Comparison of ENCODE assay signal across 2 cellular contexts in genomic region chr4:71214578-71214977, GRCh38.
TF ChIP-seq lines count a peak whose summit lies in the region.

No MANE protein-coding gene starts in this region.

TF ChIP-seq in liver, 16 proteins besides CTCF, POLR2A, EP300 and RAD21 (continued from another document):
- TF ChIP-seq REST (IDR thresholded peaks at IDR 0.05) (no peak), ZBTB33 (IDR thresholded peaks at IDR 0.05) (no peak), GABPA (IDR thresholded peaks at IDR 0.05 in 1 of 2, conservative IDR thresholded peaks at IDR 0.05 in 1 of 2) (no peak), MAX (IDR thresholded peaks at IDR 0.05) (no peak), FOXA1 (IDR thresholded peaks at IDR 0.05) (no peak), RXRA (IDR thresholded peaks at IDR 0.05) (no peak), TAF1 (conservative IDR thresholded peaks at IDR 0.05) (no peak), FOXA2 (IDR thresholded peaks at IDR 0.05) (no peak), JUND (IDR thresholded peaks at IDR 0.05) (no peak), EGR1 (IDR thresholded peaks at IDR 0.05; ENCODE audit: low read depth in 2 of 2) (no peak), ATF3 (IDR thresholded peaks at IDR 0.05) (no peak), SP1 (IDR thresholded peaks at IDR 0.05) (no peak)

TF ChIP-seq in HepG2, 621 proteins besides CTCF, POLR2A, EP300 and RAD21 (continued from another document):
- TF ChIP-seq ZNF503 (CRISPR knock-in tag; IDR thresholded peaks at IDR 0.05) (no peak), JUNB (CRISPR knock-in tag; IDR thresholded peaks at IDR 0.05; ENCODE audit: borderline replicate concordance) (no peak), THAP9 (CRISPR knock-in tag; IDR thresholded peaks at IDR 0.05; ENCODE audit: borderline replicate concordance) (no peak), MEF2D (CRISPR knock-in tag; IDR thresholded peaks at IDR 0.05) (no peak), DR1 (CRISPR knock-in tag; IDR thresholded peaks at IDR 0.05) (no peak), ZNF33A (CRISPR knock-in tag; IDR thresholded peaks at IDR 0.05; ENCODE audit: borderline replicate concordance) (no peak), BRCA1 (CRISPR knock-in tag; IDR thresholded peaks at IDR 0.05) (no peak), KDM4B (CRISPR knock-in tag; IDR thresholded peaks at IDR 0.05) (no peak), MZF1 (CRISPR knock-in tag; IDR thresholded peaks at IDR 0.05; ENCODE audit: borderline replicate concordance) (no peak), ZNF784 (CRISPR knock-in tag; IDR thresholded peaks at IDR 0.05; ENCODE audit: borderline replicate concordance) (no peak), EEA1 (CRISPR knock-in tag; IDR thresholded peaks at IDR 0.05; ENCODE audit: borderline replicate concordance) (no peak), SRSF1 (optimal IDR thresholded peaks at IDR 0.05; ENCODE audit: low read depth, low read length) (no peak), ZNF703 (CRISPR knock-in tag; IDR thresholded peaks at IDR 0.05; ENCODE audit: borderline replicate concordance) (no peak), ZSCAN31 (CRISPR knock-in tag; IDR thresholded peaks at IDR 0.05; ENCODE audit: low read depth) (no peak)
